ENCODE assay signal across 13 cellular contexts in genomic region chr3:24306518-24306917, GRCh38.
DNase-seq lines count a peak whose midpoint lies in the region; ATAC-seq, FAIRE-seq and TF ChIP-seq lines count a peak whose summit lies in the region.
"Had no signal": no experiment of that assay in that cellular context is flagged by ENCODE, and none has a peak within 500 bp of the region (broad histone marks: within the 10 kb centered on the region; RNA-seq: fewer than 3 reads in every experiment).

No MANE protein-coding gene starts in this region.

- no peak for DNase-seq in ascending aorta (ENCODE audit: low spot score in 2 of 2)
- DNase-seq in psoas muscle: no peak
- DNase-seq in stomach: no peak
- no peak for DNase-seq in activated effector memory CD4-positive, alpha-beta T cell treated with Interleukin-2 at 50 U/mL for 16 hours
- no peak for DNase-seq in GM12891 (ENCODE audit: insufficient read length, low spot score)
- DNase-seq: CD4-positive, CD25-positive, alpha-beta regulatory T cell had no signal

- no peaks in the 10 kb centered on the region for H3K36me3 ChIP-seq in ascending aorta
- peaks cover 0 to 2% of the 10 kb centered on the region in 2 donors for H3K36me3 ChIP-seq in psoas muscle (ENCODE audit: insufficient read depth in 1 of 2, low read depth in 1 of 2)
- H3K36me3 ChIP-seq in stomach: no peaks in the 10 kb centered on the region
- H3K36me3 ChIP-seq: BLaER1, HAP-1 had no signal

- no peak overlapping the region for H3K4me3 Mint-ChIP-seq in stimulated activated memory B cell treated with anti-CD40 and anti-IgM and Interleukin-4, amounts not matched to agents 10 μg/mL and 1 μg/mL and 100 μg/mL, for 72 hours
- H3K4me3 Mint-ChIP-seq: CD4-positive, CD25-positive, alpha-beta regulatory T cell had no signal

- H3K27me3 ChIP-seq in ascending aorta (no peaks in the 10 kb centered on the region), psoas muscle (ENCODE audit: insufficient read depth in 3 of 3, low read length in 2 of 3) (no peaks in the 10 kb centered on the region), stomach (no peaks in the 10 kb centered on the region)
- H3K27me3 ChIP-seq: BLaER1 had no signal

- H3K27ac ChIP-seq in C4-2B (peak overlapping the region; percentile 76), ascending aorta (peak overlapping the region; percentile 15 to 64), psoas muscle (peak overlapping the region; percentile 66), stomach (peak overlapping the region in 3 of 5 donors; percentile 30 to 57 (median 41))
- H3K27ac ChIP-seq: 22Rv1, BLaER1 had no signal

- ATAC-seq in psoas muscle (peak; percentile 47 to 77 (median 73)), HG03457 (IDR thresholded peaks at IDR 0.05; ENCODE audit: unreplicated experiment) (no peak)
- ATAC-seq in stimulated activated memory B cell treated with anti-CD40 and anti-IgM and Interleukin-4, amounts not matched to agents 10 μg/mL and 1 μg/mL and 100 μg/mL, for 72 hours: no peak

- FAIRE-seq in GM12891 (lab: Jason Lieb, UNC): no peak
- FAIRE-seq: GM12892 had no signal

- H3K4me1 ChIP-seq in ascending aorta (peaks cover 2 to 30% of the 10 kb centered on the region in 2 donors), psoas muscle (peaks cover 40% of the 10 kb centered on the region), stomach (peaks cover 7 to 35% (median 20%) of the 10 kb centered on the region in 4 donors)
- H3K4me1 ChIP-seq: HAP-1 had no signal

- TF ChIP-seq CTCF in C4-2B (conservative IDR thresholded peaks at IDR 0.05) (no peak), ascending aorta (IDR thresholded peaks at IDR 0.05) (no peak), psoas muscle (IDR thresholded peaks at IDR 0.05) (no peak), stomach (IDR thresholded peaks at IDR 0.05) (no peak)

- no peak for TF ChIP-seq POLR2A in stomach (IDR thresholded peaks at IDR 0.05)
- no peak for TF ChIP-seq POLR2A in GM12891 (IDR thresholded peaks at IDR 0.05; ENCODE audit: low read depth, low read length)

- H3K27me3 Mint-ChIP-seq in stimulated activated memory B cell treated with anti-CD40 and anti-IgM and Interleukin-4, amounts not matched to agents 10 μg/mL and 1 μg/mL and 100 μg/mL, for 72 hours: no peaks in the 10 kb centered on the region

- no peaks in the 10 kb centered on the region for H3K9me3 ChIP-seq in ascending aorta
- no peaks in the 10 kb centered on the region for H3K9me3 ChIP-seq in psoas muscle
- no peaks in the 10 kb centered on the region for H3K9me3 ChIP-seq in stomach
- H3K9me3 ChIP-seq: BLaER1, HAP-1 had no signal

- no peak overlapping the region for H3K4me3 ChIP-seq in ascending aorta
- no peak overlapping the region for H3K4me3 ChIP-seq in psoas muscle
- no peak overlapping the region for H3K4me3 ChIP-seq in stomach
- H3K4me3 ChIP-seq: BLaER1, HAP-1 had no signal

- intact Hi-C loops in ascending aorta (cut with DNase I): no loop called here
- intact Hi-C loops in psoas muscle (cut with DNase I): no loop called here
- intact Hi-C loops in stomach (cut with DNase I; ENCODE audit: low total_unique reads): no loop called here

- WGBS in psoas muscle, 3 donors: 32 to 52% (median 49%) methylated on average over 3 of the region's 3 CpGs
- whole genome bisulfite sequencing in stomach, 5 donors: 33 to 56% (median 45%) methylated on average over 3 of the region's 3 CpGs

- TF ChIP-seq EP300 in stomach (IDR thresholded peaks at IDR 0.05): no peak

- H3K4me1 Mint-ChIP-seq in stimulated activated memory B cell treated with anti-CD40 and anti-IgM and Interleukin-4, amounts not matched to agents 10 μg/mL and 1 μg/mL and 100 μg/mL, for 72 hours: no peaks in the 10 kb centered on the region
- H3K4me1 Mint-ChIP-seq: CD4-positive, CD25-positive, alpha-beta regulatory T cell had no signal

- H3K9me3 Mint-ChIP-seq in stimulated activated memory B cell treated with anti-CD40 and anti-IgM and Interleukin-4, amounts not matched to agents 10 μg/mL and 1 μg/mL and 100 μg/mL, for 72 hours: no peaks in the 10 kb centered on the region

- no peak overlapping the region for H3K27ac Mint-ChIP-seq in stimulated activated memory B cell treated with anti-CD40 and anti-IgM and Interleukin-4, amounts not matched to agents 10 μg/mL and 1 μg/mL and 100 μg/mL, for 72 hours
- H3K27ac Mint-ChIP-seq: CD4-positive, CD25-positive, alpha-beta regulatory T cell had no signal

- no peaks in the 10 kb centered on the region for H3K36me3 Mint-ChIP-seq in stimulated activated memory B cell treated with anti-CD40 and anti-IgM and Interleukin-4, amounts not matched to agents 10 μg/mL and 1 μg/mL and 100 μg/mL, for 72 hours
- H3K36me3 Mint-ChIP-seq: CD4-positive, CD25-positive, alpha-beta regulatory T cell had no signal

TF ChIP-seq in GM12891, 5 proteins besides CTCF, POLR2A, EP300 and RAD21:
- TF ChIP-seq SPI1 (IDR thresholded peaks at IDR 0.05; ENCODE audit: low read depth, low read length): no peak
- no peak for TF ChIP-seq POLR2AphosphoS5 (IDR thresholded peaks at IDR 0.05; ENCODE audit: low read depth, low read length)
- TF ChIP-seq PAX5 (IDR thresholded peaks at IDR 0.05; ENCODE audit: insufficient read depth, low read length, severe bottlenecking): no peak
- no peak for TF ChIP-seq POU2F2 (IDR thresholded peaks at IDR 0.05; ENCODE audit: low read depth, low read length)
- TF ChIP-seq TAF1 (IDR thresholded peaks at IDR 0.05; ENCODE audit: low read depth, low read length): no peak

Comparison
In these comparisons a context has a peak if more than half of its experiments do, and no peak if none do; other contexts are left out.
1. ATAC-seq: peak in psoas muscle (4 of 4); none in HG03457 (single experiment) and stimulated activated memory B cell treated with anti-CD40 and anti-IgM and Interleukin-4, amounts not matched to agents 10 μg/mL and 1 μg/mL and 100 μg/mL, for 72 hours (single experiment).
2. Peak in every context shown above with its lines, with median percentiles within 50 percentile points of each other: H3K27ac ChIP-seq.